In the genomic region with DNA sequence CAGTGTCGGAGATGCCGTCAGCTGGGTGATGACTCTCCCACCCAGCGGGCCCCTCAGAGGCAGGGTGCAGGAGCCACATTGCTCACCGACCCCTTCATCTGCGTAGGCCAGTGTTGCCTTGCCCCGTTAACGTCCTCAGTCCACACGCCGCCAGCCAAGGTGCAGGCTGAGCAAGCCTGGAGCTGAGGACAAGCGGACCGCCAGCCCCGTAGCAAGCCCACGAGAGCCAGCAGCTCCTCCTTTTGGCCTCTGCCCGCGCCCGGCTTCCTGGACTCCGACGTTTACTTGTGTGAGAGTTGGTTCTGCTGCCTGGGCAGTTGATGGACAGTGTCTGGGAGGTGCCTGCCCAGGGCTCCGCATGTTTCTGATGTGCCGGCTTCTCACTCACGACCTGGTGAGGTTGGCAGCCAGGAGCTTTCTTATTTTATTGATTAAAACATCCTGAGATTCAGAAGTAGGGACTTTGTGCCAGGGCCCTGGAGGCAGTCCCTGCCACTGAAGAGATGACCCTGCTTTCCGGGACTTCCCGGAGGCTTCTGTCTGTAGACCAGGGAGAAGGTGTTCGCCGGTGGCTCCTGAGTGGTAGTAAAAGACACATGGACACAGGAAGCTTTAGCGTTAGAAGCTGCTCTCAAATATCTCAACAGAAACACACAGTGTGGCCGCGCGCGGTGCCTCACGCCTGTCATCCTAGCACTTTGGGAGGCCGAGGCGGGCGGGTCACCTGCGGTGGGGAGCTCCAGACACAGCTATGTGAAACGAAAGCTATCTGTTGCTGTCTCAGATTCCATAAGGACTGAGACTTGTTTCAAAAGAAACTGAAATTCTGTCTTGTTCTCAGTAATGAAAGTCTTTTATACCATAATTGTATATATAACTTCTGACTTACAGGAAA, we compare ENCODE assay signal across 1 cellular context.
TF ChIP-seq lines count a peak whose summit lies in the region.

No MANE protein-coding gene starts in this region.

TF ChIP-seq in GM23338, 12 proteins besides CTCF, POLR2A, EP300 and RAD21 (continued from another document):
- TF ChIP-seq, protein P1, sequence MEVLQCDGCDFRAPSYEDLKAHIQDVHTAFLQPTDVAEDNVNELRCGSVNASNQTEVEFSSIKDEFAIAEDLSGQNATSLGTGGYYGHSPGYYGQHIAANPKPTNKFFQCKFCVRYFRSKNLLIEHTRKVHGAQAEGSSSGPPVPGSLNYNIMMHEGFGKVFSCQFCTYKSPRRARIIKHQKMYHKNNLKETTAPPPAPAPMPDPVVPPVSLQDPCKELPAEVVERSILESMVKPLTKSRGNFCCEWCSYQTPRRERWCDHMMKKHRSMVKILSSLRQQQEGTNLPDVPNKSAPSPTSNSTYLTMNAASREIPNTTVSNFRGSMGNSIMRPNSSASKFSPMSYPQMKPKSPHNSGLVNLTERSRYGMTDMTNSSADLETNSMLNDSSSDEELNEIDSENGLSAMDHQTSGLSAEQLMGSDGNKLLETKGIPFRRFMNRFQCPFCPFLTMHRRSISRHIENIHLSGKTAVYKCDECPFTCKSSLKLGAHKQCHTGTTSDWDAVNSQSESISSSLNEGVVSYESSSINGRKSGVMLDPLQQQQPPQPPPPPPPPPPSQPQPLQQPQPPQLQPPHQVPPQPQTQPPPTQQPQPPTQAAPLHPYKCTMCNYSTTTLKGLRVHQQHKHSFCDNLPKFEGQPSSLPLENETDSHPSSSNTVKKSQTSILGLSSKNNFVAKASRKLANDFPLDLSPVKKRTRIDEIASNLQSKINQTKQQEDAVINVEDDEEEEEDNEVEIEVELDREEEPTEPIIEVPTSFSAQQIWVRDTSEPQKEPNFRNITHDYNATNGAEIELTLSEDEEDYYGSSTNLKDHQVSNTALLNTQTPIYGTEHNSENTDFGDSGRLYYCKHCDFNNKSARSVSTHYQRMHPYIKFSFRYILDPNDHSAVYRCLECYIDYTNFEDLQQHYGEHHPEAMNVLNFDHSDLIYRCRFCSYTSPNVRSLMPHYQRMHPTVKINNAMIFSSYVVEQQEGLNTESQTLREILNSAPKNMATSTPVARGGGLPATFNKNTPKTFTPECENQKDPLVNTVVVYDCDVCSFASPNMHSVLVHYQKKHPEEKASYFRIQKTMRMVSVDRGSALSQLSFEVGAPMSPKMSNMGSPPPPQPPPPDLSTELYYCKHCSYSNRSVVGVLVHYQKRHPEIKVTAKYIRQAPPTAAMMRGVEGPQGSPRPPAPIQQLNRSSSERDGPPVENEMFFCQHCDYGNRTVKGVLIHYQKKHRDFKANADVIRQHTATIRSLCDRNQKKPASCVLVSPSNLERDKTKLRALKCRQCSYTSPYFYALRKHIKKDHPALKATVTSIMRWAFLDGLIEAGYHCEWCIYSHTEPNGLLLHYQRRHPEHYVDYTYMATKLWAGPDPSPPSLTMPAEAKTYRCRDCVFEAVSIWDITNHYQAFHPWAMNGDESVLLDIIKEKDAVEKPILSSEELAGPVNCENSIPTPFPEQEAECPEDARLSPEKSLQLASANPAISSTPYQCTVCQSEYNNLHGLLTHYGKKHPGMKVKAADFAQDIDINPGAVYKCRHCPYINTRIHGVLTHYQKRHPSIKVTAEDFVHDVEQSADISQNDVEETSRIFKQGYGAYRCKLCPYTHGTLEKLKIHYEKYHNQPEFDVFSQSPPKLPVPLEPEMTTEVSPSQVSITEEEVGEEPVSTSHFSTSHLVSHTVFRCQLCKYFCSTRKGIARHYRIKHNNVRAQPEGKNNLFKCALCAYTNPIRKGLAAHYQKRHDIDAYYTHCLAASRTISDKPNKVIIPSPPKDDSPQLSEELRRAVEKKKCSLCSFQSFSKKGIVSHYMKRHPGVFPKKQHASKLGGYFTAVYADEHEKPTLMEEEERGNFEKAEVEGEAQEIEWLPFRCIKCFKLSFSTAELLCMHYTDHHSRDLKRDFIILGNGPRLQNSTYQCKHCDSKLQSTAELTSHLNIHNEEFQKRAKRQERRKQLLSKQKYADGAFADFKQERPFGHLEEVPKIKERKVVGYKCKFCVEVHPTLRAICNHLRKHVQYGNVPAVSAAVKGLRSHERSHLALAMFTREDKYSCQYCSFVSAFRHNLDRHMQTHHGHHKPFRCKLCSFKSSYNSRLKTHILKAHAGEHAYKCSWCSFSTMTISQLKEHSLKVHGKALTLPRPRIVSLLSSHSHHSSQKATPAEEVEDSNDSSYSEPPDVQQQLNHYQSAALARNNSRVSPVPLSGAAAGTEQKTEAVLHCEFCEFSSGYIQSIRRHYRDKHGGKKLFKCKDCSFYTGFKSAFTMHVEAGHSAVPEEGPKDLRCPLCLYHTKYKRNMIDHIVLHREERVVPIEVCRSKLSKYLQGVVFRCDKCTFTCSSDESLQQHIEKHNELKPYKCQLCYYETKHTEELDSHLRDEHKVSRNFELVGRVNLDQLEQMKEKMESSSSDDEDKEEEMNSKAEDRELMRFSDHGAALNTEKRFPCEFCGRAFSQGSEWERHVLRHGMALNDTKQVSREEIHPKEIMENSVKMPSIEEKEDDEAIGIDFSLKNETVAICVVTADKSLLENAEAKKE (CRISPR knock-in tag; IDR thresholded peaks at IDR 0.05) = no peak
- TF ChIP-seq, protein P2, sequence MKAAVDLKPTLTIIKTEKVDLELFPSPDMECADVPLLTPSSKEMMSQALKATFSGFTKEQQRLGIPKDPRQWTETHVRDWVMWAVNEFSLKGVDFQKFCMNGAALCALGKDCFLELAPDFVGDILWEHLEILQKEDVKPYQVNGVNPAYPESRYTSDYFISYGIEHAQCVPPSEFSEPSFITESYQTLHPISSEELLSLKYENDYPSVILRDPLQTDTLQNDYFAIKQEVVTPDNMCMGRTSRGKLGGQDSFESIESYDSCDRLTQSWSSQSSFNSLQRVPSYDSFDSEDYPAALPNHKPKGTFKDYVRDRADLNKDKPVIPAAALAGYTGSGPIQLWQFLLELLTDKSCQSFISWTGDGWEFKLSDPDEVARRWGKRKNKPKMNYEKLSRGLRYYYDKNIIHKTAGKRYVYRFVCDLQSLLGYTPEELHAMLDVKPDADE (IDR thresholded peaks at IDR 0.05) = no peak
- TF ChIP-seq EZH2phosphoT487 (IDR thresholded peaks at IDR 0.05; ENCODE audit: unreplicated experiment) (no peak), JUNB (IDR thresholded peaks at IDR 0.05; ENCODE audit: unreplicated experiment) (no peak), STAT1 (IDR thresholded peaks at IDR 0.05; ENCODE audit: unreplicated experiment) (no peak), NANOG (IDR thresholded peaks at IDR 0.05; ENCODE audit: borderline replicate concordance) (no peak), EZH2 (IDR thresholded peaks at IDR 0.05; ENCODE audit: low read depth, unreplicated experiment) (no peak), CREB1 (CRISPR knock-in tag; IDR thresholded peaks at IDR 0.05; ENCODE audit: low read depth) (no peak)
- TF ChIP-seq, protein P3, sequence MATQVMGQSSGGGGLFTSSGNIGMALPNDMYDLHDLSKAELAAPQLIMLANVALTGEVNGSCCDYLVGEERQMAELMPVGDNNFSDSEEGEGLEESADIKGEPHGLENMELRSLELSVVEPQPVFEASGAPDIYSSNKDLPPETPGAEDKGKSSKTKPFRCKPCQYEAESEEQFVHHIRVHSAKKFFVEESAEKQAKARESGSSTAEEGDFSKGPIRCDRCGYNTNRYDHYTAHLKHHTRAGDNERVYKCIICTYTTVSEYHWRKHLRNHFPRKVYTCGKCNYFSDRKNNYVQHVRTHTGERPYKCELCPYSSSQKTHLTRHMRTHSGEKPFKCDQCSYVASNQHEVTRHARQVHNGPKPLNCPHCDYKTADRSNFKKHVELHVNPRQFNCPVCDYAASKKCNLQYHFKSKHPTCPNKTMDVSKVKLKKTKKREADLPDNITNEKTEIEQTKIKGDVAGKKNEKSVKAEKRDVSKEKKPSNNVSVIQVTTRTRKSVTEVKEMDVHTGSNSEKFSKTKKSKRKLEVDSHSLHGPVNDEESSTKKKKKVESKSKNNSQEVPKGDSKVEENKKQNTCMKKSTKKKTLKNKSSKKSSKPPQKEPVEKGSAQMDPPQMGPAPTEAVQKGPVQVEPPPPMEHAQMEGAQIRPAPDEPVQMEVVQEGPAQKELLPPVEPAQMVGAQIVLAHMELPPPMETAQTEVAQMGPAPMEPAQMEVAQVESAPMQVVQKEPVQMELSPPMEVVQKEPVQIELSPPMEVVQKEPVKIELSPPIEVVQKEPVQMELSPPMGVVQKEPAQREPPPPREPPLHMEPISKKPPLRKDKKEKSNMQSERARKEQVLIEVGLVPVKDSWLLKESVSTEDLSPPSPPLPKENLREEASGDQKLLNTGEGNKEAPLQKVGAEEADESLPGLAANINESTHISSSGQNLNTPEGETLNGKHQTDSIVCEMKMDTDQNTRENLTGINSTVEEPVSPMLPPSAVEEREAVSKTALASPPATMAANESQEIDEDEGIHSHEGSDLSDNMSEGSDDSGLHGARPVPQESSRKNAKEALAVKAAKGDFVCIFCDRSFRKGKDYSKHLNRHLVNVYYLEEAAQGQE (IDR thresholded peaks at IDR 0.05; ENCODE audit: unreplicated experiment) = no peak
